26 cellular contexts compared by ENCODE assay signal in genomic region chr7:70240873-70241272, GRCh38.
"Had no signal": no experiment of that assay in that cellular context is flagged by ENCODE, and none has a peak within 500 bp of the region (broad histone marks: within the 10 kb centered on the region; RNA-seq: fewer than 3 reads in every experiment).

No MANE protein-coding gene starts in this region.

- H3K9me3 ChIP-seq: ovary, psoas muscle, right lobe of liver, spleen, stomach, thoracic aorta, thyroid gland, tibial nerve, upper lobe of left lung, vagina had no signal

- H3K27ac ChIP-seq: ovary, parathyroid adenoma, psoas muscle, right lobe of liver, skin epidermis, spleen, stomach, thoracic aorta, thyroid gland, tibial nerve, upper lobe of left lung, vagina had no signal

- ATAC-seq: naive thymus-derived CD8-positive, alpha-beta T cell; natural killer cell treated with Interleukin-12 subunit alpha and Interleukin-12 subunit beta and Interleukin-15 and Interleukin-18, amount 100 ng/mL, for 72 hours; psoas muscle; right cardiac atrium; right lobe of liver; stimulated activated effector memory CD8-positive, alpha-beta T cell treated with anti-CD3 and anti-CD28 coated beads, Interleukin-12 subunit alpha, Interleukin-12 subunit beta, amount 100 ng/mL, for 72 hours; stimulated activated naive B cell treated with anti-CD40 and anti-IgM and Interleukin-4, amounts not matched to agents 10 μg/mL and 1 μg/mL and 100 μg/mL, for 72 hours had no signal

- H3K27me3 ChIP-seq: ovary, right lobe of liver, spleen, stomach, thyroid gland, tibial nerve, upper lobe of left lung, vagina had no signal

- H3K36me3 ChIP-seq: ovary, right lobe of liver, spleen, stomach, thoracic aorta, thyroid gland, tibial nerve, upper lobe of left lung, vagina had no signal

- H3K4me1 ChIP-seq: parathyroid adenoma, psoas muscle, right lobe of liver, stomach, thyroid gland, upper lobe of left lung, vagina had no signal

- DNase-seq: naive thymus-derived CD8-positive, alpha-beta T cell; nephron progenitor cell; occipital lobe; ovary; posterior cingulate gyrus; psoas muscle; right cardiac atrium; right lobe of liver; spleen; stimulated activated CD4-positive, alpha-beta T cell treated with anti-CD3 and anti-CD28 coated beads, Interleukin-12 subunit alpha, Interleukin-12 subunit beta, amount 100 ng/mL, for 4 hours; stimulated activated CD4-positive, alpha-beta T cell treated with anti-CD3 and anti-CD28 coated beads, Interleukin-1b, Interleukin-23, amount 100 ng/mL, for 48 hours; stimulated activated CD4-positive, alpha-beta T cell treated with anti-CD3 and anti-CD28 coated beads, Interleukin-4, amount 100 ng/mL, for 1 hour; stimulated activated naive B cell treated with anti-CD40 and anti-IgM and Interleukin-4, amounts not matched to agents 10 μg/mL and 1 μg/mL and 100 μg/mL, for 72 hours; stimulated activated naive CD4-positive, alpha-beta T cell treated with Interleukin-2 at 50 U/mL for 16 hours; stomach; thyroid gland; trophoblast cell; upper lobe of left lung had no signal

- H3K4me3 ChIP-seq: ovary, psoas muscle, right lobe of liver, skin epidermis, smooth muscle cell, spleen, stomach, thoracic aorta, thyroid gland, tibial nerve, upper lobe of left lung, vagina had no signal
